1 cellular context compared by ENCODE assay signal in the genomic region with DNA sequence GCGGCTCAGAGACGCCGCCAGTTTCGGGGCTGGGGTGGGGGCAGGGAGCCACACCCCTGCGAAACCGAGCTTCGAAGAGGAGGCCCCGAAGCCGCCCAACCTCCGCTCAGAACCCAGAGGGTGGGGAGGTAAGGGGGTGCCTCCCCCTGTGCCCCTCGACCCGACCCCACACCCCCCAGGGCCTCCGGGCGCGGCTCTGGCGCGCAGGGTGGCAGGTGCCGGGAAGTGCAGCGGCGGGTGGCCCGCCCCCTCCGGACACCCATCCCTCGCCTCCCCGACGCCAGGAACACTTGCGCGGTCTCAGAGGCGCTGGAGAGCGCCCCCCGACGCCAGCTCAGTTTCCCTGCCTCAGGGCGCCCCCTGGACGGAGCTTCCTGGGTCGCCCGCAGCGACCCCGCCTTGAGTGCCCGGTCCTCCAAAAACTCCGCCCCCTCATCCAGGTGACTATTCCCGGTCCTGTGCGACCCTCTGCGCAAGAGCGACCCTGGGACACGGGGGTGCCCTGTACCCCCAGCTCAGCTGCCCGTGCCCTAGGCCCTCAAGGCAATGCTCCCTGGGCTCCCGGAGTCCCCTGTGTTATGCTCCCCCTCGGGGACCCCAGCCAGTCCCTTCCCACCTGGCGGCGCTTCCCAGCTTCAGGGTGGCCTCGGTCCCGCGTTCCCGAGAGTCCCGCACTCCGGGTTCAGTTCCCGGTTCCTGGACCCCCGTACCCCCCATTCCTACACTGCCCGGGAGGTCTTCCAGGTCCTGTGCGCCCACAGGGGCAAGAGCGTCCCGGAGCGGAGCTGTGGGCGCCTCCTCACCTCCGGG.
TF ChIP-seq lines count a peak whose summit lies in the region.

No MANE protein-coding gene starts in this region.

TF ChIP-seq in HepG2, 621 proteins besides CTCF, POLR2A, EP300 and RAD21 (continued from another document and continues in another):
- TF ChIP-seq ZNF761 (CRISPR knock-in tag; conservative IDR thresholded peaks at IDR 0.05) (peak; percentile 55), ZNF558 (CRISPR knock-in tag; IDR thresholded peaks at IDR 0.05; ENCODE audit: borderline replicate concordance) (peak; percentile 35; the same call in 1 of the 2 replicates), ZNF121 (CRISPR knock-in tag; IDR thresholded peaks at IDR 0.05) (no peak), HOXA7 (CRISPR knock-in tag; IDR thresholded peaks at IDR 0.05) (no peak), NBN (conservative IDR thresholded peaks at IDR 0.05) (no peak), SUZ12 (IDR thresholded peaks at IDR 0.05; ENCODE audit: low read depth, low read length) (no peak), HNRNPLL (IDR thresholded peaks at IDR 0.05; ENCODE audit: low read depth, low read length, poor library complexity, severe bottlenecking) (peak; percentile 54), HMG20B (CRISPR knock-in tag; conservative IDR thresholded peaks at IDR 0.05) (no peak), TCF12 (IDR thresholded peaks at IDR 0.05) (no peak), TCF12 (CRISPR knock-in tag; IDR thresholded peaks at IDR 0.05) (no peak), ZNF138 (CRISPR knock-in tag; IDR thresholded peaks at IDR 0.05; ENCODE audit: low read depth) (no peak), ZNF556 (CRISPR knock-in tag; IDR thresholded peaks at IDR 0.05; ENCODE audit: borderline replicate concordance) (peak; percentile 69; the same call in 1 of the 2 replicates), NCOA2 (CRISPR knock-in tag; IDR thresholded peaks at IDR 0.05) (no peak), ZNF441 (CRISPR knock-in tag; IDR thresholded peaks at IDR 0.05; ENCODE audit: borderline replicate concordance) (no peak), JUN (CRISPR knock-in tag; IDR thresholded peaks at IDR 0.05) (no peak), U2AF1 (optimal IDR thresholded peaks at IDR 0.05; ENCODE audit: low read depth, low read length) (no peak), KLF9 (CRISPR knock-in tag; IDR thresholded peaks at IDR 0.05; ENCODE audit: low read depth) (no peak), ZNF546 (CRISPR knock-in tag; conservative IDR thresholded peaks at IDR 0.05) (0 out of 2 replicates have a peak, but pooled peaks have one; percentile 20), ZKSCAN5 (CRISPR knock-in tag; IDR thresholded peaks at IDR 0.05) (no peak), CENPX (CRISPR knock-in tag; IDR thresholded peaks at IDR 0.05) (no peak), DMAP1 (CRISPR knock-in tag; IDR thresholded peaks at IDR 0.05) (no peak), HDAC1 (CRISPR knock-in tag; IDR thresholded peaks at IDR 0.05) (peak; percentile 69; the same call in 1 of the 2 replicates)
- TF ChIP-seq, protein P1, sequence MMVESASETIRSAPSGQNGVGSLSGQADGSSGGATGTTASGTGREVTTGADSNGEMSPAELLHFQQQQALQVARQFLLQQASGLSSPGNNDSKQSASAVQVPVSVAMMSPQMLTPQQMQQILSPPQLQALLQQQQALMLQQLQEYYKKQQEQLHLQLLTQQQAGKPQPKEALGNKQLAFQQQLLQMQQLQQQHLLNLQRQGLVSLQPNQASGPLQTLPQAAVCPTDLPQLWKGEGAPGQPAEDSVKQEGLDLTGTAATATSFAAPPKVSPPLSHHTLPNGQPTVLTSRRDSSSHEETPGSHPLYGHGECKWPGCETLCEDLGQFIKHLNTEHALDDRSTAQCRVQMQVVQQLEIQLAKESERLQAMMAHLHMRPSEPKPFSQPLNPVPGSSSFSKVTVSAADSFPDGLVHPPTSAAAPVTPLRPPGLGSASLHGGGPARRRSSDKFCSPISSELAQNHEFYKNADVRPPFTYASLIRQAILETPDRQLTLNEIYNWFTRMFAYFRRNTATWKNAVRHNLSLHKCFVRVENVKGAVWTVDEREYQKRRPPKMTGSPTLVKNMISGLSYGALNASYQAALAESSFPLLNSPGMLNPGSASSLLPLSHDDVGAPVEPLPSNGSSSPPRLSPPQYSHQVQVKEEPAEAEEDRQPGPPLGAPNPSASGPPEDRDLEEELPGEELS (CRISPR knock-in tag; IDR thresholded peaks at IDR 0.05) = peak; percentile 38; the same call in 1 of the 2 replicates
- TF ChIP-seq, protein P2, sequence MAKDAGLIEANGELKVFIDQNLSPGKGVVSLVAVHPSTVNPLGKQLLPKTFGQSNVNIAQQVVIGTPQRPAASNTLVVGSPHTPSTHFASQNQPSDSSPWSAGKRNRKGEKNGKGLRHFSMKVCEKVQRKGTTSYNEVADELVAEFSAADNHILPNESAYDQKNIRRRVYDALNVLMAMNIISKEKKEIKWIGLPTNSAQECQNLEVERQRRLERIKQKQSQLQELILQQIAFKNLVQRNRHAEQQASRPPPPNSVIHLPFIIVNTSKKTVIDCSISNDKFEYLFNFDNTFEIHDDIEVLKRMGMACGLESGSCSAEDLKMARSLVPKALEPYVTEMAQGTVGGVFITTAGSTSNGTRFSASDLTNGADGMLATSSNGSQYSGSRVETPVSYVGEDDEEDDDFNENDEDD (CRISPR knock-in tag; IDR thresholded peaks at IDR 0.05; ENCODE audit: borderline replicate concordance) = 0 out of 2 replicates have a peak, but pooled peaks have one; percentile 41
- TF ChIP-seq, protein P3, sequence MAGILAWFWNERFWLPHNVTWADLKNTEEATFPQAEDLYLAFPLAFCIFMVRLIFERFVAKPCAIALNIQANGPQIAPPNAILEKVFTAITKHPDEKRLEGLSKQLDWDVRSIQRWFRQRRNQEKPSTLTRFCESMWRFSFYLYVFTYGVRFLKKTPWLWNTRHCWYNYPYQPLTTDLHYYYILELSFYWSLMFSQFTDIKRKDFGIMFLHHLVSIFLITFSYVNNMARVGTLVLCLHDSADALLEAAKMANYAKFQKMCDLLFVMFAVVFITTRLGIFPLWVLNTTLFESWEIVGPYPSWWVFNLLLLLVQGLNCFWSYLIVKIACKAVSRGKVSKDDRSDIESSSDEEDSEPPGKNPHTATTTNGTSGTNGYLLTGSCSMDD (CRISPR knock-in tag; IDR thresholded peaks at IDR 0.05) = no peak
- TF ChIP-seq, protein P4, sequence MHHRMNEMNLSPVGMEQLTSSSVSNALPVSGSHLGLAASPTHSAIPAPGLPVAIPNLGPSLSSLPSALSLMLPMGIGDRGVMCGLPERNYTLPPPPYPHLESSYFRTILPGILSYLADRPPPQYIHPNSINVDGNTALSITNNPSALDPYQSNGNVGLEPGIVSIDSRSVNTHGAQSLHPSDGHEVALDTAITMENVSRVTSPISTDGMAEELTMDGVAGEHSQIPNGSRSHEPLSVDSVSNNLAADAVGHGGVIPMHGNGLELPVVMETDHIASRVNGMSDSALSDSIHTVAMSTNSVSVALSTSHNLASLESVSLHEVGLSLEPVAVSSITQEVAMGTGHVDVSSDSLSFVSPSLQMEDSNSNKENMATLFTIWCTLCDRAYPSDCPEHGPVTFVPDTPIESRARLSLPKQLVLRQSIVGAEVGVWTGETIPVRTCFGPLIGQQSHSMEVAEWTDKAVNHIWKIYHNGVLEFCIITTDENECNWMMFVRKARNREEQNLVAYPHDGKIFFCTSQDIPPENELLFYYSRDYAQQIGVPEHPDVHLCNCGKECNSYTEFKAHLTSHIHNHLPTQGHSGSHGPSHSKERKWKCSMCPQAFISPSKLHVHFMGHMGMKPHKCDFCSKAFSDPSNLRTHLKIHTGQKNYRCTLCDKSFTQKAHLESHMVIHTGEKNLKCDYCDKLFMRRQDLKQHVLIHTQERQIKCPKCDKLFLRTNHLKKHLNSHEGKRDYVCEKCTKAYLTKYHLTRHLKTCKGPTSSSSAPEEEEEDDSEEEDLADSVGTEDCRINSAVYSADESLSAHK (CRISPR knock-in tag; IDR thresholded peaks at IDR 0.05; ENCODE audit: borderline replicate concordance) = no peak
- TF ChIP-seq, protein P5, sequence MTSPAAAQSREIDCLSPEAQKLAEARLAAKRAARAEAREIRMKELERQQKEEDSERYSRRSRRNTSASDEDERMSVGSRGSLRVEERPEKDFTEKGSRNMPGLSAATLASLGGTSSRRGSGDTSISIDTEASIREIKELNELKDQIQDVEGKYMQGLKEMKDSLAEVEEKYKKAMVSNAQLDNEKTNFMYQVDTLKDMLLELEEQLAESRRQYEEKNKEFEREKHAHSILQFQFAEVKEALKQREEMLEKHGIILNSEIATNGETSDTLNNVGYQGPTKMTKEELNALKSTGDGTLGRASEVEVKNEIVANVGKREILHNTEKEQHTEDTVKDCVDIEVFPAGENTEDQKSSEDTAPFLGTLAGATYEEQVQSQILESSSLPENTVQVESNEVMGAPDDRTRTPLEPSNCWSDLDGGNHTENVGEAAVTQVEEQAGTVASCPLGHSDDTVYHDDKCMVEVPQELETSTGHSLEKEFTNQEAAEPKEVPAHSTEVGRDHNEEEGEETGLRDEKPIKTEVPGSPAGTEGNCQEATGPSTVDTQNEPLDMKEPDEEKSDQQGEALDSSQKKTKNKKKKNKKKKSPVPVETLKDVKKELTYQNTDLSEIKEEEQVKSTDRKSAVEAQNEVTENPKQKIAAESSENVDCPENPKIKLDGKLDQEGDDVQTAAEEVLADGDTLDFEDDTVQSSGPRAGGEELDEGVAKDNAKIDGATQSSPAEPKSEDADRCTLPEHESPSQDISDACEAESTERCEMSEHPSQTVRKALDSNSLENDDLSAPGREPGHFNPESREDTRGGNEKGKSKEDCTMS (CRISPR knock-in tag; conservative IDR thresholded peaks at IDR 0.05) = no peak
- TF ChIP-seq, protein P6, sequence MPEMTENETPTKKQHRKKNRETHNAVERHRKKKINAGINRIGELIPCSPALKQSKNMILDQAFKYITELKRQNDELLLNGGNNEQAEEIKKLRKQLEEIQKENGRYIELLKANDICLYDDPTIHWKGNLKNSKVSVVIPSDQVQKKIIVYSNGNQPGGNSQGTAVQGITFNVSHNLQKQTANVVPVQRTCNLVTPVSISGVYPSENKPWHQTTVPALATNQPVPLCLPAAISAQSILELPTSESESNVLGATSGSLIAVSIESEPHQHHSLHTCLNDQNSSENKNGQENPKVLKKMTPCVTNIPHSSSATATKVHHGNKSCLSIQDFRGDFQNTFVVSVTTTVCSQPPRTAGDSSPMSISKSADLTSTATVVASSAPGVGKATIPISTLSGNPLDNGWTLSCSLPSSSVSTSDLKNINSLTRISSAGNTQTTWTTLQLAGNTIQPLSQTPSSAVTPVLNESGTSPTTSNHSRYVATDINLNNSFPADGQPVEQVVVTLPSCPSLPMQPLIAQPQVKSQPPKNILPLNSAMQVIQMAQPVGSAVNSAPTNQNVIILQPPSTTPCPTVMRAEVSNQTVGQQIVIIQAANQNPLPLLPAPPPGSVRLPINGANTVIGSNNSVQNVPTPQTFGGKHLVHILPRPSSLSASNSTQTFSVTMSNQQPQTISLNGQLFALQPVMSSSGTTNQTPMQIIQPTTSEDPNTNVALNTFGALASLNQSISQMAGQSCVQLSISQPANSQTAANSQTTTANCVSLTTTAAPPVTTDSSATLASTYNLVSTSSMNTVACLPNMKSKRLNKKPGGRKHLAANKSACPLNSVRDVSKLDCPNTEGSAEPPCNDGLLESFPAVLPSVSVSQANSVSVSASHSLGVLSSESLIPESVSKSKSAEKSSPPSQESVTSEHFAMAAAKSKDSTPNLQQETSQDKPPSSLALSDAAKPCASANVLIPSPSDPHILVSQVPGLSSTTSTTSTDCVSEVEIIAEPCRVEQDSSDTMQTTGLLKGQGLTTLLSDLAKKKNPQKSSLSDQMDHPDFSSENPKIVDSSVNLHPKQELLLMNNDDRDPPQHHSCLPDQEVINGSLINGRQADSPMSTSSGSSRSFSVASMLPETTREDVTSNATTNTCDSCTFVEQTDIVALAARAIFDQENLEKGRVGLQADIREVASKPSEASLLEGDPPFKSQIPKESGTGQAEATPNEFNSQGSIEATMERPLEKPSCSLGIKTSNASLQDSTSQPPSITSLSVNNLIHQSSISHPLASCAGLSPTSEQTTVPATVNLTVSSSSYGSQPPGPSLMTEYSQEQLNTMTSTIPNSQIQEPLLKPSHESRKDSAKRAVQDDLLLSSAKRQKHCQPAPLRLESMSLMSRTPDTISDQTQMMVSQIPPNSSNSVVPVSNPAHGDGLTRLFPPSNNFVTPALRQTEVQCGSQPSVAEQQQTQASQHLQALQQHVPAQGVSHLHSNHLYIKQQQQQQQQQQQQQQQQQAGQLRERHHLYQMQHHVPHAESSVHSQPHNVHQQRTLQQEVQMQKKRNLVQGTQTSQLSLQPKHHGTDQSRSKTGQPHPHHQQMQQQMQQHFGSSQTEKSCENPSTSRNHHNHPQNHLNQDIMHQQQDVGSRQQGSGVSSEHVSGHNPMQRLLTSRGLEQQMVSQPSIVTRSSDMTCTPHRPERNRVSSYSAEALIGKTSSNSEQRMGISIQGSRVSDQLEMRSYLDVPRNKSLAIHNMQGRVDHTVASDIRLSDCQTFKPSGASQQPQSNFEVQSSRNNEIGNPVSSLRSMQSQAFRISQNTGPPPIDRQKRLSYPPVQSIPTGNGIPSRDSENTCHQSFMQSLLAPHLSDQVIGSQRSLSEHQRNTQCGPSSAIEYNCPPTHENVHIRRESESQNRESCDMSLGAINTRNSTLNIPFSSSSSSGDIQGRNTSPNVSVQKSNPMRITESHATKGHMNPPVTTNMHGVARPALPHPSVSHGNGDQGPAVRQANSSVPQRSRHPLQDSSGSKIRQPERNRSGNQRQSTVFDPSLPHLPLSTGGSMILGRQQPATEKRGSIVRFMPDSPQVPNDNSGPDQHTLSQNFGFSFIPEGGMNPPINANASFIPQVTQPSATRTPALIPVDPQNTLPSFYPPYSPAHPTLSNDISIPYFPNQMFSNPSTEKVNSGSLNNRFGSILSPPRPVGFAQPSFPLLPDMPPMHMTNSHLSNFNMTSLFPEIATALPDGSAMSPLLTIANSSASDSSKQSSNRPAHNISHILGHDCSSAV (CRISPR knock-in tag; IDR thresholded peaks at IDR 0.05; ENCODE audit: borderline replicate concordance) = no peak
- TF ChIP-seq, protein P7, sequence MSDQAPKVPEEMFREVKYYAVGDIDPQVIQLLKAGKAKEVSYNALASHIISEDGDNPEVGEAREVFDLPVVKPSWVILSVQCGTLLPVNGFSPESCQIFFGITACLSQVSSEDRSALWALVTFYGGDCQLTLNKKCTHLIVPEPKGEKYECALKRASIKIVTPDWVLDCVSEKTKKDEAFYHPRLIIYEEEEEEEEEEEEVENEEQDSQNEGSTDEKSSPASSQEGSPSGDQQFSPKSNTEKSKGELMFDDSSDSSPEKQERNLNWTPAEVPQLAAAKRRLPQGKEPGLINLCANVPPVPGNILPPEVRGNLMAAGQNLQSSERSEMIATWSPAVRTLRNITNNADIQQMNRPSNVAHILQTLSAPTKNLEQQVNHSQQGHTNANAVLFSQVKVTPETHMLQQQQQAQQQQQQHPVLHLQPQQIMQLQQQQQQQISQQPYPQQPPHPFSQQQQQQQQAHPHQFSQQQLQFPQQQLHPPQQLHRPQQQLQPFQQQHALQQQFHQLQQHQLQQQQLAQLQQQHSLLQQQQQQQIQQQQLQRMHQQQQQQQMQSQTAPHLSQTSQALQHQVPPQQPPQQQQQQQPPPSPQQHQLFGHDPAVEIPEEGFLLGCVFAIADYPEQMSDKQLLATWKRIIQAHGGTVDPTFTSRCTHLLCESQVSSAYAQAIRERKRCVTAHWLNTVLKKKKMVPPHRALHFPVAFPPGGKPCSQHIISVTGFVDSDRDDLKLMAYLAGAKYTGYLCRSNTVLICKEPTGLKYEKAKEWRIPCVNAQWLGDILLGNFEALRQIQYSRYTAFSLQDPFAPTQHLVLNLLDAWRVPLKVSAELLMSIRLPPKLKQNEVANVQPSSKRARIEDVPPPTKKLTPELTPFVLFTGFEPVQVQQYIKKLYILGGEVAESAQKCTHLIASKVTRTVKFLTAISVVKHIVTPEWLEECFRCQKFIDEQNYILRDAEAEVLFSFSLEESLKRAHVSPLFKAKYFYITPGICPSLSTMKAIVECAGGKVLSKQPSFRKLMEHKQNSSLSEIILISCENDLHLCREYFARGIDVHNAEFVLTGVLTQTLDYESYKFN (CRISPR knock-in tag; conservative IDR thresholded peaks at IDR 0.05) = peak; percentile 12; the same call in 1 of the 2 replicates
